In genomic region chr12:124463341-124463861, GRCh38 we compare ENCODE assay signal across 9 cellular contexts.
DNase-seq lines count a peak whose midpoint lies in the region; ATAC-seq and TF ChIP-seq lines count a peak whose summit lies in the region.
"Had no signal": no experiment of that assay in that cellular context is flagged by ENCODE, and none has a peak within 500 bp of the region (broad histone marks: within the 10 kb centered on the region; RNA-seq: fewer than 3 reads in every experiment).

No MANE protein-coding gene starts in this region.

- no peak for ATAC-seq in GM21723 (IDR thresholded peaks at IDR 0.05; ENCODE audit: unreplicated experiment)

- TF ChIP-seq CTCF in fibroblast of villous mesenchyme (IDR thresholded peaks at IDR 0.05; ENCODE audit: insufficient read depth, low read depth, low read length) (no peak), retinal pigment epithelial cell (conservative IDR thresholded peaks at IDR 0.05; ENCODE audit: low read depth, low read length) (no peak)

- DNase-seq in DMS79 treated with DMSO at 0.1 percent for 48 hours (lab: John Stamatoyannopoulos, UW) (peak; percentile 7), DMS79 (lab: John Stamatoyannopoulos, UW) (no peak), NCI-H526 (lab: John Stamatoyannopoulos, UW) (peak; percentile 11 to 71), fibroblast of villous mesenchyme (ENCODE audit: low read depth) (peak; percentile 36), retinal pigment epithelial cell (ENCODE audit: low read depth) (peak; percentile 61), GF-D8 (lab: John Stamatoyannopoulos, UW) (no peak), Ammon's horn (ENCODE audit: low spot score) (no peak)
- DNase-seq: activated CD4-positive, CD25-positive, alpha-beta regulatory T cell treated with anti-CD3 and anti-CD28 coated beads, Interleukin-2, amount 50 U/mL, for 72 hours had no signal

- H3K4me3 ChIP-seq in fibroblast of villous mesenchyme (ENCODE audit: low read depth, low read length): no peak overlapping the region
- H3K4me3 ChIP-seq in retinal pigment epithelial cell (ENCODE audit: low read length): no peak overlapping the region

Comparison
In these comparisons a context has a peak if more than half of its experiments do, and no peak if none do; other contexts are left out.
1. DNase-seq: peak in DMS79 treated with DMSO at 0.1 percent for 48 hours (single experiment), NCI-H526 (2 of 2), fibroblast of villous mesenchyme (single experiment) and retinal pigment epithelial cell (single experiment); none in DMS79 (single experiment), GF-D8 (single experiment) and Ammon's horn (single experiment).